Comparison of ENCODE assay signal across 15 cellular contexts in the genomic region with DNA sequence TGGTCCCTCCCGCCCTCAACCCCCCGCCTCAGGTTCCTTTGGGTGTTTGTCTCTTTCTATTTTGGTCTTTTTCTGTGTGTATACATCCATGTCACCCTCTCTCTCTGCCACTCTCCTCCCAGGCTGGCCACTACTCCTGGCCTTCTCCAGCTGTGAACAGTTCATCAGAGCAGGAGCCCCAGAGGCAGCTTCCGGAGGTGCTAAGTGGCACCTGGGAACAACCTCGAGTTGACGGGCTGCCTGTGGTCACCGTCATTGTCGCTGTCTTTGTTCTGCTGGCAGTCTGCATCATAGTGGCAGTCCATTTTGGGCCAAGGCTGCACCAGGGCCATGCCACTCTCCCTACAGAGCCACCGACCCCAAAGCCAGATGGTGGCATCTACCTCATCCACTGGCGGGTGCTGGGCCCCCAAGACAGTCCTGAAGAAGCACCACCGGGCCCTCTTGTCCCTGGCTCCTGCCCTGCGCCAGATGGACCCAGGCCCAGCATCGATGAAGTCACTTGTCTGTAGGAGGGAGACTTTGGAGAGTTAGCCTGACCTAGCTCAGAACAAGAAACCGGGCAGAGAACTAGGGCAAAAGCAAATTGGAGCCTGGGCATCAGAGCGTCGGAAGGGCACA. TPM values are rescaled to one million over a fixed set of nuclear protein-coding genes. Genes with fewer than 3 reads are reported as not detected.
DNase-seq lines count a peak whose midpoint lies in the region; ATAC-seq and TF ChIP-seq lines count a peak whose summit lies in the region.
"Had no signal": no experiment of that assay in that cellular context is flagged by ENCODE, and none has a peak within 500 bp of the region (broad histone marks: within the 10 kb centered on the region; RNA-seq: fewer than 3 reads in every experiment).

No MANE protein-coding gene starts in this region.

- H2BK12ac ChIP-seq in neuronal stem cell (ENCODE audit: low read length), result peak overlapping the region; percentile 96
- H2BK12ac ChIP-seq in trophoblast cell (ENCODE audit: low read length), result no peak overlapping the region

- H3K4me2 ChIP-seq in IMR-90 (ENCODE audit: low read depth, low read length) (no peak overlapping the region), neuronal stem cell (ENCODE audit: insufficient read depth, low read length, poor library complexity, severe bottlenecking) (no peak overlapping the region), trophoblast cell (ENCODE audit: low read length) (no peak overlapping the region)

- peaks cover 0 to 25% (median 4%) of the 10 kb centered on the region in 3 donors for H3K36me3 Mint-ChIP-seq in CD8-positive, alpha-beta memory T cell
- H3K36me3 Mint-ChIP-seq in dendritic cell treated with granulocyte-macrophage colony-stimulating factor and Interleukin-4, amounts not matched to agents 40 ng/mL and 50 ng/mL, for 4 days (ENCODE audit: low read depth), result peaks cover 20% of the 10 kb centered on the region
- no peaks in the 10 kb centered on the region for H3K36me3 Mint-ChIP-seq in stimulated activated naive B cell treated with anti-CD40 and anti-IgM and Interleukin-4, amounts not matched to agents 10 μg/mL and 1 μg/mL and 100 μg/mL, for 72 hours

- intact Hi-C loops in IMR-90 (cut with micrococcal nuclease), result no loop called here
- intact Hi-C loops in dendritic cell treated with granulocyte-macrophage colony-stimulating factor and Interleukin-4, amounts not matched to agents 40 ng/mL and 50 ng/mL, for 4 days (cut with micrococcal nuclease), result no loop called here

- H3K9me3 Mint-ChIP-seq in CD8-positive, alpha-beta memory T cell, result no peaks in the 10 kb centered on the region
- H3K9me3 Mint-ChIP-seq in dendritic cell treated with granulocyte-macrophage colony-stimulating factor and Interleukin-4, amounts not matched to agents 40 ng/mL and 50 ng/mL, for 4 days, result no peaks in the 10 kb centered on the region
- H3K9me3 Mint-ChIP-seq in stimulated activated naive B cell treated with anti-CD40 and anti-IgM and Interleukin-4, amounts not matched to agents 10 μg/mL and 1 μg/mL and 100 μg/mL, for 72 hours, result no peaks in the 10 kb centered on the region

- no peak for ATAC-seq in IMR-90 (ENCODE audit: low read depth)
- no peak for ATAC-seq in stimulated activated naive B cell treated with anti-CD40 and anti-IgM and Interleukin-4, amounts not matched to agents 10 μg/mL and 1 μg/mL and 100 μg/mL, for 72 hours (replicated peaks)
- ATAC-seq: body of pancreas, GM12878 had no signal

- peaks cover 81% of the 10 kb centered on the region for H3K4me1 ChIP-seq in CD8-positive, alpha-beta memory T cell (ENCODE audit: insufficient read depth, low read length)
- H3K4me1 ChIP-seq in IMR-90 (ENCODE audit: control insufficient read depth, insufficient read depth, low read length) (peaks cover 27% of the 10 kb centered on the region), neuronal stem cell (ENCODE audit: control insufficient read depth in 2 of 2, insufficient read depth in 1 of 2, low read depth in 1 of 2, low read length in 2 of 2) (peaks cover 12 to 25% of the 10 kb centered on the region in 2 donors), trophoblast cell (ENCODE audit: control insufficient read depth in 1 of 2, insufficient read depth in 2 of 2, low read length in 2 of 2) (peaks cover 6 to 7% of the 10 kb centered on the region in 2 experiments)
- H3K4me1 ChIP-seq: body of pancreas had no signal

- CTCF ChIA-PET in CD8-positive, alpha-beta memory T cell (lab: Charles Lee), result no interaction called here
- CTCF ChIA-PET in IMR-90 (lab: Yijun Ruan, JAX), result no interaction called here

- H2BK5ac ChIP-seq in IMR-90 (ENCODE audit: low read depth, low read length, poor library complexity, severe bottlenecking), result no peak overlapping the region
- no peak overlapping the region for H2BK5ac ChIP-seq in neuronal stem cell (ENCODE audit: low read length)
- no peak overlapping the region for H2BK5ac ChIP-seq in trophoblast cell (ENCODE audit: low read depth, low read length, poor library complexity)

- H3K4ac ChIP-seq in IMR-90 (ENCODE audit: low read depth, low read length) (0 out of 2 replicates have a peak overlapping the region, but pooled peaks have one; percentile 80), neuronal stem cell (ENCODE audit: low read length) (no peak overlapping the region), trophoblast cell (ENCODE audit: low read depth, low read length) (no peak overlapping the region)

- H4K91ac ChIP-seq in IMR-90 (ENCODE audit: insufficient read depth, low read depth, low read length) (no peak overlapping the region), neuronal stem cell (ENCODE audit: low read depth, low read length, poor library complexity) (peak overlapping the region; percentile 31), trophoblast cell (ENCODE audit: low read depth, low read length) (no peak overlapping the region)

- H2BK20ac ChIP-seq in IMR-90 (ENCODE audit: low read depth, low read length), result no peak overlapping the region

- H3K9me3 ChIP-seq in CD8-positive, alpha-beta memory T cell (ENCODE audit: low read length), result no peaks in the 10 kb centered on the region
- H3K9me3 ChIP-seq in IMR-90 (ENCODE audit: control insufficient read depth, insufficient read depth, low read length), result no peaks in the 10 kb centered on the region
- no peaks in the 10 kb centered on the region for H3K9me3 ChIP-seq in neuronal stem cell (replicated peaks in 1 of 2; ENCODE audit: control insufficient read depth in 2 of 2, insufficient read depth in 1 of 2, low read depth in 1 of 2, low read length in 2 of 2)
- peaks cover 2% of the 10 kb centered on the region for H3K9me3 ChIP-seq in trophoblast cell (ENCODE audit: insufficient read depth, low read depth, low read length)
- H3K9me3 ChIP-seq: body of pancreas, ovary had no signal

- no peaks in the 10 kb centered on the region for H3K27me3 Mint-ChIP-seq in CD8-positive, alpha-beta memory T cell
- peaks cover 5% of the 10 kb centered on the region for H3K27me3 Mint-ChIP-seq in dendritic cell treated with granulocyte-macrophage colony-stimulating factor and Interleukin-4, amounts not matched to agents 40 ng/mL and 50 ng/mL, for 4 days
- peaks cover 36% of the 10 kb centered on the region in 2 donors for H3K27me3 Mint-ChIP-seq in stimulated activated naive B cell treated with anti-CD40 and anti-IgM and Interleukin-4, amounts not matched to agents 10 μg/mL and 1 μg/mL and 100 μg/mL, for 72 hours

- no peak overlapping the region for H3K4me3 ChIP-seq in CD8-positive, alpha-beta memory T cell (ENCODE audit: low read length)
- no peak overlapping the region for H3K4me3 ChIP-seq in IMR-90 (ENCODE audit: insufficient read depth, low read depth, low read length)
- H3K4me3 ChIP-seq in neuronal stem cell (ENCODE audit: low read length in 2 of 2), result no peak overlapping the region
- H3K4me3 ChIP-seq in trophoblast cell (ENCODE audit: low read depth, low read length), result no peak overlapping the region
- H3K4me3 ChIP-seq: body of pancreas, GM12878, ovary had no signal

- H3K4me1 Mint-ChIP-seq in CD8-positive, alpha-beta memory T cell, result peaks cover 69 to 85% (median 80%) of the 10 kb centered on the region in 3 donors
- peaks cover 80% of the 10 kb centered on the region for H3K4me1 Mint-ChIP-seq in dendritic cell treated with granulocyte-macrophage colony-stimulating factor and Interleukin-4, amounts not matched to agents 40 ng/mL and 50 ng/mL, for 4 days (ENCODE audit: low read depth)
- peaks cover 20 to 22% of the 10 kb centered on the region in 2 donors for H3K4me1 Mint-ChIP-seq in stimulated activated naive B cell treated with anti-CD40 and anti-IgM and Interleukin-4, amounts not matched to agents 10 μg/mL and 1 μg/mL and 100 μg/mL, for 72 hours

- H2BK15ac ChIP-seq in IMR-90 (ENCODE audit: low read depth, low read length), result no peak overlapping the region
- H2BK15ac ChIP-seq in neuronal stem cell (ENCODE audit: low read length), result peak overlapping the region; percentile 92

- H2AK9ac ChIP-seq in IMR-90 (replicated peaks; ENCODE audit: low read depth, low read length, poor library complexity), result peak overlapping the region; percentile 67

- peak overlapping the region in 6 of 7 donors; percentile 65 to 97 (median 90) for H3K4me3 Mint-ChIP-seq in CD8-positive, alpha-beta memory T cell
- H3K4me3 Mint-ChIP-seq in dendritic cell treated with granulocyte-macrophage colony-stimulating factor and Interleukin-4, amounts not matched to agents 40 ng/mL and 50 ng/mL, for 4 days, result no peak overlapping the region
- no peak overlapping the region for H3K4me3 Mint-ChIP-seq in stimulated activated naive B cell treated with anti-CD40 and anti-IgM and Interleukin-4, amounts not matched to agents 10 μg/mL and 1 μg/mL and 100 μg/mL, for 72 hours

- WGBS in IMR-90 (ENCODE audit: extremely low coverage in 2 of 2, insufficient read length in 1 of 2), 2 experiments, result 75% methylated on average over 4 of the region's 15 CpGs; no CpG with 5 or more reads in 1 of the 2 experiments
- no CpG with 5 or more reads among the region's 15 CpGs for WGBS in neuronal stem cell (ENCODE audit: extremely low coverage in 2 of 2, insufficient read length in 2 of 2, insufficient replicate concordance in 1 of 2), 2 donors
- WGBS in trophoblast cell (ENCODE audit: extremely low coverage, insufficient coverage, insufficient read length), result no CpG with 5 or more reads among the region's 15 CpGs

- H3K9me1 ChIP-seq in IMR-90 (ENCODE audit: insufficient read depth, low read length), result peaks cover 22% of the 10 kb centered on the region

- H4K12ac ChIP-seq in trophoblast cell (ENCODE audit: low read depth, low read length), result no peak overlapping the region

- no peak for TF ChIP-seq CTCF in IMR-90 (conservative IDR thresholded peaks at IDR 0.05; ENCODE audit: low read depth, low read length)

- dilution Hi-C loops in IMR-90 (cut with HindIII; ENCODE audit: low sequenced_read_pairs, unreplicated experiment), result no loop called here

- H3K36me3 ChIP-seq in CD8-positive, alpha-beta memory T cell (ENCODE audit: insufficient read depth, low read length), result peaks cover 10% of the 10 kb centered on the region
- H3K36me3 ChIP-seq in IMR-90 (ENCODE audit: control insufficient read depth, insufficient read depth, low read length), result peaks cover 8% of the 10 kb centered on the region
- H3K36me3 ChIP-seq in neuronal stem cell (replicated peaks in 1 of 2; ENCODE audit: control insufficient read depth in 2 of 2, insufficient read depth in 2 of 2, low read length in 2 of 2), result no peaks in the 10 kb centered on the region
- no peaks in the 10 kb centered on the region for H3K36me3 ChIP-seq in trophoblast cell (ENCODE audit: control insufficient read depth in 1 of 2, insufficient read depth in 2 of 2, low read length in 2 of 2)
- H3K36me3 ChIP-seq: ovary had no signal

- H2BK120ac ChIP-seq in IMR-90 (ENCODE audit: low read depth, low read length) (peak overlapping the region; percentile 67; the same call in 1 of the 2 replicates), neuronal stem cell (ENCODE audit: low read depth, low read length) (peak overlapping the region; percentile 95), trophoblast cell (ENCODE audit: insufficient read depth, low read length, poor library complexity) (no peak overlapping the region)

- H4K8ac ChIP-seq in IMR-90 (ENCODE audit: low read depth in 2 of 2, low read length in 2 of 2) (no peak overlapping the region), neuronal stem cell (ENCODE audit: low read depth, low read length) (peak overlapping the region; percentile 44), trophoblast cell (ENCODE audit: low read depth, low read length) (no peak overlapping the region)

- TF ChIP-seq POLR2A in IMR-90 (IDR thresholded peaks at IDR 0.05; ENCODE audit: low read depth, low read length), result no peak

- no peaks in the 10 kb centered on the region; the same call in 1 of the 2 replicates for H4K20me1 ChIP-seq in IMR-90 (ENCODE audit: insufficient read depth, low read length)

- H3K79me1 ChIP-seq in IMR-90 (ENCODE audit: low read depth in 1 of 2, low read length in 2 of 2) (peaks cover 0 to 22% of the 10 kb centered on the region in 2 experiments; a peak in 2 of 4 replicates), neuronal stem cell (ENCODE audit: low read depth, low read length) (no peaks in the 10 kb centered on the region), trophoblast cell (ENCODE audit: low read length) (no peaks in the 10 kb centered on the region)

- H4K5ac ChIP-seq in IMR-90 (ENCODE audit: low read depth, low read length), result no peak overlapping the region

- H2AFZ ChIP-seq in IMR-90 (replicated peaks; ENCODE audit: low read length, poor library complexity), result no peak overlapping the region
- peak overlapping the region; percentile 70 for H2AFZ ChIP-seq in neuronal stem cell (ENCODE audit: low read length)
- no peak overlapping the region for H2AFZ ChIP-seq in trophoblast cell (ENCODE audit: insufficient read depth, low read length, poor library complexity)

- H2AK5ac ChIP-seq in IMR-90 (ENCODE audit: low read depth, low read length), result no peak overlapping the region; the same call in 1 of the 2 replicates
- peak overlapping the region; percentile 54 for H2AK5ac ChIP-seq in neuronal stem cell (ENCODE audit: low read depth, low read length)
- H2AK5ac ChIP-seq in trophoblast cell (ENCODE audit: low read length), result no peak overlapping the region

- H3K18ac ChIP-seq in IMR-90 (ENCODE audit: low read depth, low read length) (no peak overlapping the region), neuronal stem cell (ENCODE audit: low read length) (peak overlapping the region; percentile 84), trophoblast cell (ENCODE audit: low read length) (no peak overlapping the region)

- in situ Hi-C loops in IMR-90 (cut with MboI; ENCODE audit: low sequenced_read_pairs), result no loop called here

- H3K23ac ChIP-seq in IMR-90 (ENCODE audit: low read depth, low read length), result no peak overlapping the region
- peak overlapping the region; percentile 22 for H3K23ac ChIP-seq in neuronal stem cell (ENCODE audit: low read depth, low read length, poor library complexity)
- no peak overlapping the region for H3K23ac ChIP-seq in trophoblast cell (ENCODE audit: low read length)

- no peaks in the 10 kb centered on the region for H3K27me3 ChIP-seq in CD8-positive, alpha-beta memory T cell (ENCODE audit: insufficient read depth, low read length, poor library complexity, severe bottlenecking)
- H3K27me3 ChIP-seq in IMR-90 (ENCODE audit: control insufficient read depth, insufficient read depth, low read length) (no peaks in the 10 kb centered on the region), neuronal stem cell (ENCODE audit: control insufficient read depth in 3 of 3, insufficient read depth in 3 of 3, low read depth in 1 of 3, low read length in 3 of 3) (peaks cover 0 to 10% (median 0%) of the 10 kb centered on the region in 3 experiments), trophoblast cell (ENCODE audit: insufficient read depth, low read length) (no peaks in the 10 kb centered on the region)
- H3K27me3 ChIP-seq: body of pancreas, ovary had no signal

- no TSS peak for BruUV-seq in IMR-90 (replicated peaks; lab: Mats Ljungman, UMichigan)

- peak overlapping the region; percentile 73 to 96 (median 94) for H3K27ac Mint-ChIP-seq in CD8-positive, alpha-beta memory T cell
- H3K27ac Mint-ChIP-seq in dendritic cell treated with granulocyte-macrophage colony-stimulating factor and Interleukin-4, amounts not matched to agents 40 ng/mL and 50 ng/mL, for 4 days, result peak overlapping the region; percentile 47
- H3K27ac Mint-ChIP-seq in stimulated activated naive B cell treated with anti-CD40 and anti-IgM and Interleukin-4, amounts not matched to agents 10 μg/mL and 1 μg/mL and 100 μg/mL, for 72 hours, result no peak overlapping the region

- POLR2A ChIA-PET in CD8-positive, alpha-beta memory T cell (lab: Charles Lee), result interaction anchor here (0.6 to 2.4 kb wide), 4 partner anchors 9 to 115 kb away, joined by 4 to 13 read pairs (median 5); partner anchors contain the start of gene STING1
- POLR2A ChIA-PET in IMR-90 (lab: Charles Lee; ENCODE audit: unreplicated experiment), result no interaction called here

- H3K56ac ChIP-seq in IMR-90 (ENCODE audit: extremely low read depth, insufficient read depth, low read length), result no peak overlapping the region

- H3K9ac ChIP-seq in IMR-90 (ENCODE audit: low read depth, low read length), result no peak overlapping the region
- no peak overlapping the region for H3K9ac ChIP-seq in neuronal stem cell (ENCODE audit: low read depth, low read length, poor library complexity)
- no peak overlapping the region for H3K9ac ChIP-seq in trophoblast cell (ENCODE audit: low read length)

- H3K27ac ChIP-seq in CD8-positive, alpha-beta memory T cell (ENCODE audit: low read depth, low read length), result no peak overlapping the region
- no peak overlapping the region for H3K27ac ChIP-seq in IMR-90 (ENCODE audit: insufficient read depth, low read length)
- H3K27ac ChIP-seq in neuronal stem cell (replicated peaks; ENCODE audit: low read length), result peak overlapping the region; percentile 61
- H3K27ac ChIP-seq in trophoblast cell (ENCODE audit: low read depth, low read length), result no peak overlapping the region
- H3K27ac ChIP-seq: ovary had no signal

- TF ChIP-seq RAD21 in IMR-90 (IDR thresholded peaks at IDR 0.05; ENCODE audit: low read length), result no peak

- DNase-seq in CD8-positive, alpha-beta memory T cell, result no peak
- DNase-seq in IMR-90 (no peak), neuronal stem cell (ENCODE audit: low spot score) (no peak), trophoblast cell (no peak), DMS114 treated with DMSO at 0.1 percent for 48 hours (lab: John Stamatoyannopoulos, UW; ENCODE audit: unreplicated experiment) (no peak)
- DNase-seq in stimulated activated naive B cell treated with anti-CD40 and anti-IgM and Interleukin-4, amounts not matched to agents 10 μg/mL and 1 μg/mL and 100 μg/mL, for 72 hours, result no peak
- DNase-seq: body of pancreas, kidney, NCI-H526 treated with DMSO at 0.1 percent for 48 hours, ovary had no signal

- no peak overlapping the region; the same call in 1 of the 2 replicates for H3K14ac ChIP-seq in IMR-90 (replicated peaks; ENCODE audit: low read depth, low read length)
- peak overlapping the region; percentile 59 for H3K14ac ChIP-seq in neuronal stem cell (ENCODE audit: low read length)
- no peak overlapping the region for H3K14ac ChIP-seq in trophoblast cell (ENCODE audit: low read length)

- no peaks in the 10 kb centered on the region for H3K79me2 ChIP-seq in trophoblast cell (ENCODE audit: control insufficient read depth, insufficient read depth, low read length, poor library complexity)

RNA-seq across cellular contexts. Expression of gene SMIM33, which starts 1.7 kb away (rescaled TPM):
- total RNA-seq in CD8-positive, alpha-beta memory T cell, result under 1 TPM; 0.11 to 0.28 TPM
- polyA plus RNA-seq in CD8-positive, alpha-beta memory T cell, result 1.1 TPM
- not detected in 2 replicates for total RNA-seq in IMR-90 (2012; rRNA removed)
- polyA plus RNA-seq in IMR-90 (2012; rRNA removed), result not detected in 2 replicates
- polyA plus RNA-seq in IMR-90 (2012; cell fraction: cytosol; rRNA removed), result not detected in 2 replicates
- polyA plus RNA-seq in IMR-90 (2012; cell fraction: nucleus; rRNA removed; ENCODE audit: low replicate concordance), result not detected in 2 replicates
- polyA plus RNA-seq in neuronal stem cell (2013, experiment 1 of 2), result not detected
- polyA plus RNA-seq in neuronal stem cell (2013, experiment 2 of 2), result not detected
- not detected in 2 replicates for polyA plus RNA-seq in trophoblast cell (2013)
- total RNA-seq: body of pancreas, fibroblast of lung, ovary, SK-MEL-5, ureter had no signal
- polyA plus RNA-seq: fibroblast of lung, ovary had no signal

RNA-seq across cellular contexts. Expression of gene ECSCR, which starts 10.0 kb away (rescaled TPM):
- under 1 TPM; 0.82 to 0.83 TPM for total RNA-seq in CD8-positive, alpha-beta memory T cell
- polyA plus RNA-seq in CD8-positive, alpha-beta memory T cell, result not detected
- total RNA-seq in IMR-90 (2012; rRNA removed), result 3.1 and 3.9 TPM in 2 replicates
- polyA plus RNA-seq in IMR-90 (2012; rRNA removed), result 3.6 and 3.8 TPM in 2 replicates
- polyA plus RNA-seq in IMR-90 (2012; cell fraction: cytosol; rRNA removed), result 4.6 and 4.8 TPM in 2 replicates
- polyA plus RNA-seq in IMR-90 (2012; cell fraction: nucleus; rRNA removed; ENCODE audit: low replicate concordance), result 1.7 and 1.9 TPM in 2 replicates
- polyA plus RNA-seq in neuronal stem cell (2013, experiment 1 of 2), result 0.32 TPM
- polyA plus RNA-seq in neuronal stem cell (2013, experiment 2 of 2), result 0.21 TPM
- polyA plus RNA-seq in trophoblast cell (2013), result not detected in 2 replicates
- total RNA-seq: fibroblast of lung, SK-MEL-5 had no signal

RNA-seq across cellular contexts. Expression of gene STING1, which starts 10.0 kb away (rescaled TPM):
- total RNA-seq in CD8-positive, alpha-beta memory T cell, result 100 to 1,000 TPM; 107 to 109 TPM
- polyA plus RNA-seq in CD8-positive, alpha-beta memory T cell, result 116 TPM
- 18.6 and 20.6 TPM in 2 replicates for total RNA-seq in IMR-90 (2012; rRNA removed)
- polyA plus RNA-seq in IMR-90 (2012; rRNA removed), result 61.5 and 63.5 TPM in 2 replicates
- polyA plus RNA-seq in IMR-90 (2012; cell fraction: cytosol; rRNA removed), result 25.4 and 62.7 TPM in 2 replicates
- polyA plus RNA-seq in IMR-90 (2012; cell fraction: nucleus; rRNA removed; ENCODE audit: low replicate concordance), result 170 and 329 TPM in 2 replicates
- 0.22 TPM for polyA plus RNA-seq in neuronal stem cell (2013, experiment 1 of 2)
- 0.10 TPM for polyA plus RNA-seq in neuronal stem cell (2013, experiment 2 of 2)
- 0.07 and 0.08 TPM in 2 replicates for polyA plus RNA-seq in trophoblast cell (2013)

RNA-seq across cellular contexts. Expression of gene DNAJC18, which starts 33.2 kb away (rescaled TPM):
- total RNA-seq in CD8-positive, alpha-beta memory T cell, result 10 to 100 TPM; 25.3 to 25.7 TPM
- polyA plus RNA-seq in CD8-positive, alpha-beta memory T cell, result 10.2 TPM
- 9.2 and 11.1 TPM in 2 replicates for total RNA-seq in IMR-90 (2012; rRNA removed)
- 6.3 and 8.5 TPM in 2 replicates for polyA plus RNA-seq in IMR-90 (2012; rRNA removed)
- polyA plus RNA-seq in IMR-90 (2012; cell fraction: cytosol; rRNA removed), result 2.2 and 2.4 TPM in 2 replicates
- 0.99 and 6.1 TPM in 2 replicates for polyA plus RNA-seq in IMR-90 (2012; cell fraction: nucleus; rRNA removed; ENCODE audit: low replicate concordance)
- 15.9 TPM for polyA plus RNA-seq in neuronal stem cell (2013, experiment 1 of 2)
- polyA plus RNA-seq in neuronal stem cell (2013, experiment 2 of 2), result 15.9 TPM
- polyA plus RNA-seq in trophoblast cell (2013), result 8.8 and 10.8 TPM in 2 replicates

Comparison
In these comparisons a context has a peak if more than half of its experiments do, and no peak if none do; other contexts are left out.
1. H3K4me3 Mint-ChIP-seq: peak in CD8-positive, alpha-beta memory T cell (6 of 7); none in dendritic cell treated with granulocyte-macrophage colony-stimulating factor and Interleukin-4, amounts not matched to agents 40 ng/mL and 50 ng/mL, for 4 days (single experiment) and stimulated activated naive B cell treated with anti-CD40 and anti-IgM and Interleukin-4, amounts not matched to agents 10 μg/mL and 1 μg/mL and 100 μg/mL, for 72 hours (0 of 2).